In genomic region chr14:38696925-38697324, GRCh38 we compare ENCODE assay signal across 29 cellular contexts.
"Had no signal": no experiment of that assay in that cellular context is flagged by ENCODE, and none has a peak within 500 bp of the region (broad histone marks: within the 10 kb centered on the region; RNA-seq: fewer than 3 reads in every experiment).

No MANE protein-coding gene starts in this region.

- H3K27me3 ChIP-seq: stomach, suprapubic skin, testis, thyroid gland, tibial artery, tibial nerve, transverse colon, upper lobe of left lung, upper lobe of right lung, uterus, vagina had no signal

- H3K27ac ChIP-seq: stomach, suprapubic skin, testis, thoracic aorta, thyroid gland, tibial artery, tibial nerve, transverse colon, upper lobe of left lung, upper lobe of right lung, uterus, vagina had no signal

- DNase-seq: stimulated activated CD4-positive, alpha-beta T cell treated with anti-CD3 and anti-CD28 coated beads, Interleukin-2, amount 100 ng/mL, for 48 hours; stimulated activated CD4-positive, alpha-beta T cell treated with anti-CD3 and anti-CD28 coated beads, Interleukin-4, amount 100 ng/mL, for 1 hour; stimulated activated CD4-positive, alpha-beta T cell treated with anti-CD3 and anti-CD28 coated beads, Interleukin-4, amount 100 ng/mL, for 24 hours; stimulated activated CD4-positive, alpha-beta T cell treated with anti-CD3 and anti-CD28 coated beads, Interleukin-4, amount 100 ng/mL, for 4 hours; stimulated activated CD8-positive, alpha-beta memory T cell treated with anti-CD3 and anti-CD28 coated beads, Interleukin-4, amount 100 ng/mL, for 48 hours; stimulated activated naive B cell treated with anti-CD40 and anti-IgM and Interleukin-4, amounts not matched to agents 10 μg/mL and 1 μg/mL and 100 μg/mL, for 72 hours; stimulated activated naive CD4-positive, alpha-beta T cell; stimulated activated naive CD4-positive, alpha-beta T cell treated with Interleukin-2 at 50 U/mL for 16 hours; stimulated activated naive CD8-positive, alpha-beta T cell treated with anti-CD3 and anti-CD28 coated beads, Interleukin-15, amount 100 ng/mL, for 72 hours; stimulated activated naive CD8-positive, alpha-beta T cell treated with anti-CD3 and anti-CD28 coated beads, Interleukin-15, Interleukin-2, amounts not matched to agents 100 U/mL and 50 U/mL, for 24 hours; stomach; substantia nigra; testis; thyroid gland; tibial artery; transverse colon; trophoblast cell; upper lobe of left lung; upper lobe of right lung; uterus had no signal

- H3K4me1 Mint-ChIP-seq: stimulated activated effector memory CD8-positive, alpha-beta T cell treated with anti-CD3 and anti-CD28 coated beads, Interleukin-12 subunit alpha, Interleukin-12 subunit beta, amount 100 ng/mL, for 72 hours; stimulated activated memory B cell treated with anti-CD40 and anti-IgM and Interleukin-4, amounts not matched to agents 10 μg/mL and 1 μg/mL and 100 μg/mL, for 72 hours; stimulated activated naive B cell treated with anti-CD40 and anti-IgM and Interleukin-4, amounts not matched to agents 10 μg/mL and 1 μg/mL and 100 μg/mL, for 72 hours had no signal

- FAIRE-seq: urothelium cell line had no signal

- H3K4me3 Mint-ChIP-seq: stimulated activated effector memory CD8-positive, alpha-beta T cell treated with anti-CD3 and anti-CD28 coated beads, Interleukin-12 subunit alpha, Interleukin-12 subunit beta, amount 100 ng/mL, for 72 hours; stimulated activated memory B cell treated with anti-CD40 and anti-IgM and Interleukin-4, amounts not matched to agents 10 μg/mL and 1 μg/mL and 100 μg/mL, for 72 hours; stimulated activated naive B cell treated with anti-CD40 and anti-IgM and Interleukin-4, amounts not matched to agents 10 μg/mL and 1 μg/mL and 100 μg/mL, for 72 hours; stimulated activated naive CD8-positive, alpha-beta T cell treated with anti-CD3 and anti-CD28 coated beads, Interleukin-15, amount 100 ng/mL, for 72 hours; stimulated activated naive CD8-positive, alpha-beta T cell treated with anti-CD3 and anti-CD28 coated beads, Interleukin-15, Interleukin-2, amounts not matched to agents 100 ng/mL and 50 ng/mL, for 24 hours; type B pancreatic cell had no signal

- H3K4me1 ChIP-seq: stomach, suprapubic skin, testis, thyroid gland, tibial artery, tibial nerve, transverse colon, upper lobe of left lung, upper lobe of right lung, uterus, vagina had no signal

- H3K27ac Mint-ChIP-seq: stimulated activated effector memory CD8-positive, alpha-beta T cell treated with anti-CD3 and anti-CD28 coated beads, Interleukin-12 subunit alpha, Interleukin-12 subunit beta, amount 100 ng/mL, for 72 hours; stimulated activated memory B cell treated with anti-CD40 and anti-IgM and Interleukin-4, amounts not matched to agents 10 μg/mL and 1 μg/mL and 100 μg/mL, for 72 hours; stimulated activated naive B cell treated with anti-CD40 and anti-IgM and Interleukin-4, amounts not matched to agents 10 μg/mL and 1 μg/mL and 100 μg/mL, for 72 hours; stimulated activated naive CD8-positive, alpha-beta T cell treated with anti-CD3 and anti-CD28 coated beads, Interleukin-15, amount 100 ng/mL, for 72 hours; stimulated activated naive CD8-positive, alpha-beta T cell treated with anti-CD3 and anti-CD28 coated beads, Interleukin-15, Interleukin-2, amounts not matched to agents 100 ng/mL and 50 ng/mL, for 24 hours; type B pancreatic cell had no signal

- H3K36me3 ChIP-seq: stomach, suprapubic skin, thoracic aorta, thyroid gland, tibial artery, tibial nerve, transverse colon, upper lobe of left lung, upper lobe of right lung, uterus, vagina had no signal

- H3K9me3 ChIP-seq: suprapubic skin, testis, thoracic aorta, thyroid gland, tibial artery, upper lobe of right lung, vagina had no signal

- H3K9me3 Mint-ChIP-seq: type B pancreatic cell had no signal

- H3K27me3 Mint-ChIP-seq: stimulated activated memory B cell treated with anti-CD40 and anti-IgM and Interleukin-4, amounts not matched to agents 10 μg/mL and 1 μg/mL and 100 μg/mL, for 72 hours; stimulated activated naive B cell treated with anti-CD40 and anti-IgM and Interleukin-4, amounts not matched to agents 10 μg/mL and 1 μg/mL and 100 μg/mL, for 72 hours; stimulated activated naive CD8-positive, alpha-beta T cell treated with anti-CD3 and anti-CD28 coated beads, Interleukin-15, amount 100 ng/mL, for 72 hours; type B pancreatic cell had no signal

- ATAC-seq: stimulated activated effector memory CD8-positive, alpha-beta T cell treated with anti-CD3 and anti-CD28 coated beads, Interleukin-12 subunit alpha, Interleukin-12 subunit beta, amount 100 ng/mL, for 72 hours; stimulated activated memory B cell treated with anti-CD40 and anti-IgM and Interleukin-4, amounts not matched to agents 10 μg/mL and 1 μg/mL and 100 μg/mL, for 72 hours; stimulated activated naive B cell treated with anti-CD40 and anti-IgM and Interleukin-4, amounts not matched to agents 10 μg/mL and 1 μg/mL and 100 μg/mL, for 72 hours; stimulated activated naive CD8-positive, alpha-beta T cell treated with anti-CD3 and anti-CD28 coated beads, Interleukin-15, amount 100 ng/mL, for 72 hours; stimulated activated naive CD8-positive, alpha-beta T cell treated with anti-CD3 and anti-CD28 coated beads, Interleukin-15, Interleukin-2, amounts not matched to agents 100 U/mL and 50 U/mL, for 24 hours; upper lobe of right lung had no signal

- H3K36me3 Mint-ChIP-seq: stimulated activated effector memory CD8-positive, alpha-beta T cell treated with anti-CD3 and anti-CD28 coated beads, Interleukin-12 subunit alpha, Interleukin-12 subunit beta, amount 100 ng/mL, for 72 hours; stimulated activated memory B cell treated with anti-CD40 and anti-IgM and Interleukin-4, amounts not matched to agents 10 μg/mL and 1 μg/mL and 100 μg/mL, for 72 hours; stimulated activated naive B cell treated with anti-CD40 and anti-IgM and Interleukin-4, amounts not matched to agents 10 μg/mL and 1 μg/mL and 100 μg/mL, for 72 hours; type B pancreatic cell had no signal

- H3K4me3 ChIP-seq: stomach, suprapubic skin, testis, thoracic aorta, thyroid gland, tibial artery, tibial nerve, transverse colon, upper lobe of left lung, upper lobe of right lung, uterus, vagina had no signal
